16 cellular contexts compared by ENCODE assay signal in genomic region chr3:16449369-16449768, GRCh38.
A peak's percentile ranks its signal among the peaks of the same experiment; 100 is the strongest.
DNase-seq lines count a peak whose midpoint lies in the region; ATAC-seq lines count a peak whose summit lies in the region.
"Had no signal": no experiment of that assay in that cellular context is flagged by ENCODE, and none has a peak within 500 bp of the region (broad histone marks: within the 10 kb centered on the region; RNA-seq: fewer than 3 reads in every experiment).

No MANE protein-coding gene starts in this region.

- peaks cover 55% of the 10 kb centered on the region for H3K4me1 Mint-ChIP-seq in activated CD4-positive, alpha-beta T cell treated with anti-CD3 and anti-CD28 coated beads for 36 hours

- CTCF ChIA-PET in activated CD4-positive, alpha-beta T cell treated with anti-CD3 and anti-CD28 coated beads for 36 hours (lab: Charles Lee), result interaction anchor here (0.7 kb wide), 2 partner anchors 18 to 88 kb away, joined by 3 read pairs; no protein-coding TSS in a partner anchor

- POLR2A ChIA-PET in activated CD4-positive, alpha-beta T cell treated with anti-CD3 and anti-CD28 coated beads for 36 hours (lab: Charles Lee), result no interaction called here

- H3K4me1 ChIP-seq in adipocyte (ENCODE audit: control insufficient read depth, insufficient read depth, low read length) (peaks cover 22% of the 10 kb centered on the region), right cardiac atrium (ENCODE audit: control insufficient read depth, insufficient read depth, low read length) (peaks cover 5% of the 10 kb centered on the region)
- H3K4me1 ChIP-seq: transverse colon had no signal

- H3K36me3 ChIP-seq in adipocyte (ENCODE audit: control insufficient read depth, insufficient read depth, low read length, severe bottlenecking), result peaks cover 6% of the 10 kb centered on the region
- H3K36me3 ChIP-seq: adrenal gland, neutrophil, transverse colon had no signal

- peak overlapping the region; percentile 9 for H3K27ac Mint-ChIP-seq in activated CD4-positive, alpha-beta T cell treated with anti-CD3 and anti-CD28 coated beads for 36 hours
- H3K27ac Mint-ChIP-seq: activated CD4-positive, alpha-beta memory T cell treated with anti-CD3 and anti-CD28 coated beads for 36 hours had no signal

- H3K9ac ChIP-seq in adipocyte (ENCODE audit: low read length), result peak overlapping the region; percentile 6

- no peaks in the 10 kb centered on the region for H3K27me3 Mint-ChIP-seq in activated CD4-positive, alpha-beta T cell treated with anti-CD3 and anti-CD28 coated beads for 36 hours
- H3K27me3 Mint-ChIP-seq: activated CD4-positive, alpha-beta memory T cell treated with anti-CD3 and anti-CD28 coated beads for 36 hours had no signal

- DNase-seq in activated CD4-positive, alpha-beta T cell treated with anti-CD3 and anti-CD28 coated beads for 36 hours, result no peak
- DNase-seq in activated CD4-positive, alpha-beta T cell treated with anti-CD3 and anti-CD28 coated beads, Interleukin-2, amount 50 U/mL, for 1 hour, result no peak
- DNase-seq in adipocyte (ENCODE audit: low read depth) (no peak), right cardiac atrium (no peak), NCI-H1417 (lab: John Stamatoyannopoulos, UW) (no peak)
- DNase-seq: cerebellar nuclear complex, NCI-H2029 treated with DMSO at 0.1 percent for 48 hours, NCI-H526 had no signal

- H3K27me3 ChIP-seq in adipocyte (replicated peaks; ENCODE audit: control insufficient read depth, insufficient read depth, low read length) (no peaks in the 10 kb centered on the region), right cardiac atrium (ENCODE audit: control insufficient read depth, insufficient read depth) (no peaks in the 10 kb centered on the region)
- H3K27me3 ChIP-seq: adrenal gland, neutrophil, transverse colon had no signal

- no peak for ATAC-seq in activated CD4-positive, alpha-beta T cell treated with anti-CD3 and anti-CD28 coated beads for 36 hours
- ATAC-seq in right cardiac atrium (no peak), HG02623 (IDR thresholded peaks at IDR 0.05; ENCODE audit: unreplicated experiment) (no peak), HG02938 (IDR thresholded peaks at IDR 0.05; ENCODE audit: unreplicated experiment) (no peak)

- WGBS in right cardiac atrium, result 40% methylated on average over 6 of the region's 6 CpGs

- no peaks in the 10 kb centered on the region for H3K9me3 Mint-ChIP-seq in activated CD4-positive, alpha-beta T cell treated with anti-CD3 and anti-CD28 coated beads for 36 hours (ENCODE audit: low read depth)
- H3K9me3 Mint-ChIP-seq: activated CD4-positive, alpha-beta memory T cell treated with anti-CD3 and anti-CD28 coated beads for 36 hours; CD14-positive monocyte had no signal

- H3K27ac ChIP-seq in right cardiac atrium (ENCODE audit: low read length) (peak overlapping the region; percentile 34), temporal lobe (ENCODE audit: low read depth, low read length) (peak overlapping the region; percentile 41)
- H3K27ac ChIP-seq: neutrophil had no signal

- H3K9me3 ChIP-seq in adipocyte (ENCODE audit: control insufficient read depth, low read length), result no peaks in the 10 kb centered on the region
- no peaks in the 10 kb centered on the region for H3K9me3 ChIP-seq in right cardiac atrium (ENCODE audit: control insufficient read depth, low read length)
- H3K9me3 ChIP-seq: adrenal gland, neutrophil, transverse colon had no signal

- peaks cover 41% of the 10 kb centered on the region for H3K36me3 Mint-ChIP-seq in activated CD4-positive, alpha-beta T cell treated with anti-CD3 and anti-CD28 coated beads for 36 hours (ENCODE audit: low read depth)

- H3K4me3 ChIP-seq in adipocyte (ENCODE audit: low read length), result peak overlapping the region; percentile 6
- H3K4me3 ChIP-seq in right cardiac atrium (ENCODE audit: low read length), result no peak overlapping the region
- H3K4me3 ChIP-seq: adrenal gland, transverse colon had no signal

- no peak overlapping the region for H3K4me3 Mint-ChIP-seq in activated CD4-positive, alpha-beta T cell treated with anti-CD3 and anti-CD28 coated beads for 36 hours
- H3K4me3 Mint-ChIP-seq: activated CD4-positive, alpha-beta memory T cell treated with anti-CD3 and anti-CD28 coated beads for 36 hours; CD14-positive monocyte had no signal

- intact Hi-C loops in activated CD4-positive, alpha-beta T cell treated with anti-CD3 and anti-CD28 coated beads for 36 hours (cut with DNase I, micrococcal nuclease), result loop anchor here in 1 of 2 experiments (2.0 kb wide), 1 partner anchor 63 kb away; the partner anchor contains the start of gene RFTN1
- intact Hi-C loops in right cardiac atrium (cut with DNase I), result no loop called here
